Comparison of ENCODE assay signal across 26 cellular contexts in the genomic region with DNA sequence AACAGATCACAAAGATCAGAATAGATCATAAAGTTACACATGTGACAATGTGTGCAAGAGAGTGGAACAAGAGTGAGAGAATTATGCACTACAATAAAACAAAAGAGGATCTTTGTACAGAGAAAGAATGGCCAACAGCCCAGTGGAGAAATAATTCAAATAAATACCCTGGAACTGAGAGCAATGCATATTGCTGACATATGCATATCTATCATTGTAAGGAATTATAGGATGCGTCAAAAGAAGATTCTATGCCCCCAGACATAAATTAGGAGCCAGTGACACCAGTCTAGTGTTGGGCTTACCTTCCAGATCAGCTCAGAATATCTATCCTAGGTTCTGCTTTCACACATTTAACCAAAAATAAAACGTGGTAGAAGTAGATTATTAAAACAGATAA.
"Had no signal": no experiment of that assay in that cellular context is flagged by ENCODE, and none has a peak within 500 bp of the region (broad histone marks: within the 10 kb centered on the region; RNA-seq: fewer than 3 reads in every experiment).

No MANE protein-coding gene starts in this region.

- DNase-seq: colonic mucosa; cortex of kidney; dermis blood vessel endothelial cell; dorsolateral prefrontal cortex; effector CD4-positive, alpha-beta T cell; effector CD8-positive, alpha-beta T cell; effector memory CD4-positive, alpha-beta T cell; effector memory CD8-positive, alpha-beta T cell; endodermal cell; erythroblast; esophagus squamous epithelium; foreskin fibroblast; foreskin keratinocyte; foreskin melanocyte; gastrocnemius medialis; glutamatergic neuron; head of caudate nucleus; heart left ventricle; heart right ventricle had no signal

- H3K9me3 ChIP-seq: colonic mucosa, esophagus muscularis mucosa, esophagus squamous epithelium, gastrocnemius medialis, gastroesophageal sphincter had no signal

- H3K4me1 ChIP-seq: colonic mucosa, esophagus muscularis mucosa, esophagus squamous epithelium, foreskin keratinocyte, gastrocnemius medialis, gastroesophageal sphincter, heart left ventricle, heart right ventricle had no signal

- H3K27me3 ChIP-seq: colonic mucosa, esophagus muscularis mucosa, esophagus squamous epithelium, foreskin keratinocyte, gastrocnemius medialis, gastroesophageal sphincter, heart left ventricle, heart right ventricle had no signal

- H3K36me3 ChIP-seq: colonic mucosa, esophagus muscularis mucosa, esophagus squamous epithelium, gastrocnemius medialis, gastroesophageal sphincter, heart left ventricle, heart right ventricle had no signal

- FAIRE-seq: endothelial cell of umbilical vein, frontal cortex had no signal

- ATAC-seq: effector memory CD8-positive, alpha-beta T cell; esophagus mucosa; foreskin keratinocyte; gastrocnemius medialis; gastroesophageal sphincter; heart left ventricle; heart right ventricle had no signal

- H3K27ac ChIP-seq: colonic mucosa, coronary artery, dorsolateral prefrontal cortex, epithelial cell of prostate, esophagus muscularis mucosa, esophagus squamous epithelium, foreskin keratinocyte, gastrocnemius medialis, gastroesophageal sphincter, heart left ventricle, heart right ventricle had no signal

- H3K4me3 ChIP-seq: colonic mucosa, coronary artery, dorsolateral prefrontal cortex, esophagus muscularis mucosa, esophagus squamous epithelium, gastrocnemius medialis, gastroesophageal sphincter, heart left ventricle, heart right ventricle had no signal
